In the genomic region with DNA sequence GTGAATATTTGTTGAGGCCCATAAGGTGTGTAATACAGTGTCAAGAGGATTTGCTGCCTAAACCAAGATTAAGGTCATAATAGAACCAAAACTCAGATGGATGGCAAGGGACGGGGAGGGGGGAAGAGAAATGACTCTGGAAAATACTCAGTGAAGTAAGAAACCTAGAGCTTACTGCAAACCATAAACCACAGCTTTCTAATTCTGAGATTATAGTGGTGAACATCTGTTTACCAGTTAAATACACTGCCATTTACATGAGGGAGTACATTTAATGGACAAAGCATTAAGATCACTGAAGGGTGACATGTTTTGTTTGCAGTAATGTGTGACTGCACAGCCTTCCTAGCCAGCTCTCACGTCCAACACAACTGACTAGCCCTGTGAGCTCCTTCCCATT, we compare ENCODE assay signal across 19 cellular contexts. TPM values are rescaled to one million over a fixed set of nuclear protein-coding genes. Genes with fewer than 3 reads are reported as not detected.
A peak's percentile ranks its signal among the peaks of the same experiment; 100 is the strongest.
DNase-seq lines count a peak whose midpoint lies in the region; ATAC-seq, FAIRE-seq and TF ChIP-seq lines count a peak whose summit lies in the region.
"Had no signal": no experiment of that assay in that cellular context is flagged by ENCODE, and none has a peak within 500 bp of the region (broad histone marks: within the 10 kb centered on the region; RNA-seq: fewer than 3 reads in every experiment).

No MANE protein-coding gene starts in this region.

- peaks cover 86% of the 10 kb centered on the region for H3K27me3 ChIP-seq in GM23338 (ENCODE audit: insufficient read depth)
- H3K27me3 ChIP-seq in GM12878 (replicated peaks in 1 of 2; ENCODE audit: control insufficient read depth in 2 of 2, insufficient read depth in 2 of 2, low read length in 1 of 2) = peaks cover 14 to 21% of the 10 kb centered on the region in 2 experiments
- H3K27me3 ChIP-seq in hepatocyte = peaks cover 73% of the 10 kb centered on the region

- POLR2A ChIA-PET in GM12878 (lab: Charles Lee) = no interaction called here

- H4K20me1 ChIP-seq in GM23338 (replicated peaks; ENCODE audit: insufficient read depth) (peaks cover 7% of the 10 kb centered on the region), GM12878 (ENCODE audit: control insufficient read depth, insufficient read depth) (no peaks in the 10 kb centered on the region), hepatocyte (ENCODE audit: insufficient read depth, poor library complexity, severe bottlenecking) (no peaks in the 10 kb centered on the region)

- no peak for ATAC-seq in GM23338
- no peak; the same call in 2 of the 3 replicates for ATAC-seq in GM12878
- ATAC-seq: left colon, PC-3 had no signal

- H3K9me3 Mint-ChIP-seq in GM23338 = no peaks in the 10 kb centered on the region

- BruUV-seq in GM12878 (replicated peaks; lab: Mats Ljungman, UMichigan) = no TSS peak

- no peaks in the 10 kb centered on the region for H3K79me2 ChIP-seq in GM23338 (replicated peaks; ENCODE audit: insufficient read depth)
- H3K79me2 ChIP-seq in GM12878 (ENCODE audit: control insufficient read depth, insufficient read depth, low read length) = no peaks in the 10 kb centered on the region
- H3K79me2 ChIP-seq in hepatocyte = no peaks in the 10 kb centered on the region

- H2AFZ ChIP-seq in GM23338 (no peak overlapping the region), GM12878 (ENCODE audit: control insufficient read depth, low read depth, low read length) (no peak overlapping the region), hepatocyte (no peak overlapping the region)

- H3K4me1 Mint-ChIP-seq in GM23338 = peaks cover 16% of the 10 kb centered on the region

- no peak for TF ChIP-seq RAD21 in GM12878 (IDR thresholded peaks at IDR 0.05; ENCODE audit: insufficient read depth, low read depth, low read length)

- H3K4me2 ChIP-seq in GM23338 = no peak overlapping the region
- no peak overlapping the region for H3K4me2 ChIP-seq in GM12878 (ENCODE audit: control insufficient read depth, insufficient read depth)
- H3K4me2 ChIP-seq in hepatocyte = no peak overlapping the region

- TF ChIP-seq CTCF in GM23338 (conservative IDR thresholded peaks at IDR 0.05; ENCODE audit: low read depth in 2 of 2) = no peak
- no peak for TF ChIP-seq CTCF in GM12878 (IDR thresholded peaks at IDR 0.05 in 2 of 3, conservative IDR thresholded peaks at IDR 0.05 in 1 of 3; ENCODE audit: control insufficient read depth in 2 of 3, extremely low read depth in 1 of 3, insufficient read depth in 1 of 3, low read depth in 3 of 3, low read length in 3 of 3)
- TF ChIP-seq CTCF in hepatocyte (IDR thresholded peaks at IDR 0.05; ENCODE audit: poor library complexity) = no peak
- TF ChIP-seq CTCF in D721Med (IDR thresholded peaks at IDR 0.05; ENCODE audit: insufficient read depth, missing control alignments) = no peak

- H3K27ac ChIP-seq in GM23338 (ENCODE audit: low read depth) (no peak overlapping the region), GM12878 (ENCODE audit: control insufficient read depth, insufficient read depth) (no peak overlapping the region), hepatocyte (no peak overlapping the region)
- H3K27ac ChIP-seq: HL-60, thyroid gland had no signal

- no peaks in the 10 kb centered on the region; the same call in 2 of the 3 replicates for H3K9me3 ChIP-seq in GM12878 (replicated peaks; ENCODE audit: control insufficient read depth, insufficient read depth, low read length)
- no peaks in the 10 kb centered on the region for H3K9me3 ChIP-seq in hepatocyte (ENCODE audit: low read depth)
- H3K9me3 ChIP-seq: thyroid gland had no signal

- no peak overlapping the region for H3K4me3 Mint-ChIP-seq in GM23338

- WGBS in GM12878 (ENCODE audit: insufficient coverage, insufficient replicate concordance, low lambda C conversion rate, missing lambda C conversion rate) = 0% methylated on average over 2 of the region's 2 CpGs
- whole genome bisulfite sequencing in hepatocyte (ENCODE audit: low lambda C conversion rate, missing lambda C conversion rate) = 52% methylated on average over 2 of the region's 2 CpGs

- no peaks in the 10 kb centered on the region for H3K36me3 Mint-ChIP-seq in GM23338 (ENCODE audit: low read depth)

- CTCF ChIA-PET in GM12878 (lab: Yijun Ruan, JAX) = interaction anchor here (0.5 kb wide), 1 partner anchor 459 kb away, joined by 3 read pairs; no protein-coding TSS in a partner anchor

- no peak overlapping the region for H3K9ac ChIP-seq in GM12878 (ENCODE audit: control insufficient read depth, insufficient read depth, low read length)

- TF ChIP-seq EP300 in GM12878 (IDR thresholded peaks at IDR 0.05; ENCODE audit: borderline replicate concordance in 1 of 2, control insufficient read depth in 1 of 2, low read depth in 2 of 2, low read length in 2 of 2) = no peak

- RAD21 ChIA-PET in GM12878 (lab: Charles Lee; ENCODE audit: unreplicated experiment) = no interaction called here

- H3K9me2 ChIP-seq in GM23338 (ENCODE audit: insufficient read depth) = no peaks in the 10 kb centered on the region
- H3K9me2 ChIP-seq in hepatocyte (replicated peaks; ENCODE audit: insufficient read depth) = no peaks in the 10 kb centered on the region

- DNase-seq in NCI-H1694 treated with DMSO at 0.1 percent for 48 hours (lab: John Stamatoyannopoulos, UW) = peak; percentile 37
- DNase-seq in NCI-H1694 (lab: John Stamatoyannopoulos, UW) = no peak
- DNase-seq in GM23338 (ENCODE audit: low spot score) = no peak
- peak; percentile 47 for DNase-seq in NCI-H2029 treated with DMSO at 0.1 percent for 48 hours (lab: John Stamatoyannopoulos, UW)
- DNase-seq in GM12878 (ENCODE audit: low read depth, low spot score) = no peak
- DNase-seq in hepatocyte (ENCODE audit: low spot score) = no peak
- no peak for DNase-seq in Ammon's horn (ENCODE audit: low spot score)
- DNase-seq in D721Med (ENCODE audit: insufficient read length, low spot score) = no peak
- DNase-seq: GDM1; left colon; nucleus accumbens; PC-3; stimulated activated CD4-positive, alpha-beta T cell treated with anti-CD3 and anti-CD28 coated beads, Interleukin-2, amount 100 ng/mL, for 48 hours; stimulated activated CD8-positive, alpha-beta memory T cell treated with anti-CD3 and anti-CD28 coated beads, Interleukin-4, amount 100 ng/mL, for 48 hours; thyroid gland had no signal

- peaks cover 4% of the 10 kb centered on the region; the same call in 1 of the 2 replicates for H3F3A ChIP-seq in GM23338 (replicated peaks; ENCODE audit: low read depth)

- SMC1A ChIA-PET in GM12878 (lab: Charles Lee; ENCODE audit: uncharacterized antibody, unreplicated experiment) = interaction anchor here (0.6 kb wide), 1 partner anchor 32 kb away, joined by 3 read pairs; no protein-coding TSS in a partner anchor

- FAIRE-seq in GM12878 (lab: Jason Lieb, UNC) = peak; percentile 89
- no peak for FAIRE-seq in D721Med (lab: Jason Lieb, UNC)

- H3K36me3 ChIP-seq in GM23338 (ENCODE audit: insufficient read depth) (no peaks in the 10 kb centered on the region), GM12878 (ENCODE audit: control insufficient read depth in 2 of 2, insufficient read depth in 2 of 2, low read length in 1 of 2) (no peaks in the 10 kb centered on the region), hepatocyte (replicated peaks; ENCODE audit: insufficient read depth, low read depth) (no peaks in the 10 kb centered on the region)
- H3K36me3 ChIP-seq: thyroid gland had no signal

- H3K4me1 ChIP-seq in GM23338 (ENCODE audit: insufficient read depth) (peaks cover 22% of the 10 kb centered on the region), GM12878 (ENCODE audit: control insufficient read depth, insufficient read depth, low read length) (no peaks in the 10 kb centered on the region), hepatocyte (ENCODE audit: insufficient read depth) (no peaks in the 10 kb centered on the region)

- in situ Hi-C loops in GM12878 (cut with MboI) = no loop called here

- H3K4me3 ChIP-seq in GM23338 = no peak overlapping the region
- H3K4me3 ChIP-seq in GM12878 = no peak overlapping the region
- H3K4me3 ChIP-seq in hepatocyte = no peak overlapping the region
- H3K4me3 ChIP-seq: thyroid gland had no signal

- no peak for TF ChIP-seq POLR2A in GM12878 (IDR thresholded peaks at IDR 0.05; ENCODE audit: low read depth, low read length)

- H3K27me3 Mint-ChIP-seq in GM23338 (ENCODE audit: insufficient read depth, low read depth, poor library complexity) = peaks cover 52% of the 10 kb centered on the region

- H3K27ac Mint-ChIP-seq in GM23338 = no peak overlapping the region
- H3K27ac Mint-ChIP-seq: CD14-positive monocyte had no signal

- intact Hi-C loops in GM12878 (cut with micrococcal nuclease; ENCODE audit: unreplicated experiment) = no loop called here

RNA-seq across cellular contexts. Expression of gene EVX2, which starts 19.8 kb away (rescaled TPM):
- 0.03 and 0.04 TPM in 2 replicates for total RNA-seq in GM23338 (2014; rRNA removed; shearing (Covaris generic))
- polyA plus RNA-seq in GM23338 (2016; fragmentation: Nextera tagmentation; extraction: Ambion mirVana) (not detected in 2 replicates), GM12878 (2011; rRNA removed) (not detected in 2 replicates), GM12878 (2014; fragmentation: Illumina TruSeq; extraction: Trizol) (not detected in 2 replicates), GM12878 (2014; fragmentation: Nextera tagmentation; extraction: Ambion mirVana) (not detected), GM12878 (2014; rRNA removed) (not detected in 2 replicates), GM12878 (2016; fragmentation: Nextera tagmentation; extraction: Ambion mirVana) (not detected), hepatocyte (1.3 and 1.7 TPM in 2 replicates)
- not detected in 2 replicates for total RNA-seq in GM12878 (2013; cell fraction: nucleolus; rRNA removed)
- total RNA-seq in GM12878 (2014; rRNA removed) (not detected in 2 replicates), GM12878 (2014; rRNA removed; fragmentation: Illumina TruSeq; extraction: Trizol) (not detected in 2 replicates), GM12878 (2021) (not detected in 2 replicates), hepatocyte (3.5 and 3.7 TPM in 2 replicates)
- polyA plus RNA-seq in GM12878 (2011; ENCODE audit: low read depth) = not detected
- polyA plus RNA-seq in GM12878 (2011; cell fraction: cytosol; rRNA removed) = not detected in 2 replicates
- polyA plus RNA-seq in GM12878 (2011; cell fraction: nucleus; rRNA removed) = not detected in 2 replicates
- polyA plus RNA-seq in GM12878 (2012) = not detected in 2 replicates
- polyA minus RNA-seq in GM12878 (2011; rRNA and poly(A)+ RNA removed) = not detected in 2 replicates
- polyA minus RNA-seq in GM12878 (2011; cell fraction: cytosol; rRNA and poly(A)+ RNA removed) = not detected in 2 replicates
- polyA minus RNA-seq in GM12878 (2011; cell fraction: nucleus; rRNA and poly(A)+ RNA removed) = not detected in 2 replicates
- total RNA-seq: A172, left colon, mucosa of gallbladder, PC-3, thyroid gland had no signal
- polyA plus RNA-seq: CD14-positive monocyte had no signal

RNA-seq across cellular contexts. Expression of gene HOXD13, which starts 28.6 kb away (rescaled TPM):
- 0.47 TPM in 1 of 2 replicates, not detected in the other for total RNA-seq in GM23338 (2014; rRNA removed; shearing (Covaris generic))
- polyA plus RNA-seq in GM23338 (2016; fragmentation: Nextera tagmentation; extraction: Ambion mirVana) = not detected in 2 replicates
- not detected in 2 replicates for total RNA-seq in GM12878 (2013; cell fraction: nucleolus; rRNA removed)
- not detected in 2 replicates for total RNA-seq in GM12878 (2014; rRNA removed)
- total RNA-seq in GM12878 (2014; rRNA removed; fragmentation: Illumina TruSeq; extraction: Trizol) = not detected in 2 replicates
- not detected in 2 replicates for total RNA-seq in GM12878 (2021)
- not detected for polyA plus RNA-seq in GM12878 (2011; ENCODE audit: low read depth)
- not detected in 2 replicates for polyA plus RNA-seq in GM12878 (2011; rRNA removed)
- not detected in 2 replicates for polyA plus RNA-seq in GM12878 (2011; cell fraction: cytosol; rRNA removed)
- not detected in 2 replicates for polyA plus RNA-seq in GM12878 (2011; cell fraction: nucleus; rRNA removed)
- polyA plus RNA-seq in GM12878 (2012) = not detected in 2 replicates
- not detected in 2 replicates for polyA plus RNA-seq in GM12878 (2014; fragmentation: Illumina TruSeq; extraction: Trizol)
- not detected for polyA plus RNA-seq in GM12878 (2014; fragmentation: Nextera tagmentation; extraction: Ambion mirVana)
- not detected in 2 replicates for polyA plus RNA-seq in GM12878 (2014; rRNA removed)
- polyA plus RNA-seq in GM12878 (2016; fragmentation: Nextera tagmentation; extraction: Ambion mirVana) = not detected
- polyA minus RNA-seq in GM12878 (2011; rRNA and poly(A)+ RNA removed) = not detected in 2 replicates
- polyA minus RNA-seq in GM12878 (2011; cell fraction: cytosol; rRNA and poly(A)+ RNA removed) = not detected in 2 replicates
- not detected in 2 replicates for polyA minus RNA-seq in GM12878 (2011; cell fraction: nucleus; rRNA and poly(A)+ RNA removed)
- total RNA-seq in hepatocyte = 33.9 and 37.2 TPM in 2 replicates
- polyA plus RNA-seq in hepatocyte = 19.3 and 24.7 TPM in 2 replicates
- total RNA-seq: mucosa of gallbladder, thyroid gland had no signal
- polyA plus RNA-seq: CD14-positive monocyte had no signal

RNA-seq across cellular contexts. Expression of gene HOXD12, which starts 35.6 kb away (rescaled TPM):
- not detected in 2 replicates for total RNA-seq in GM23338 (2014; rRNA removed; shearing (Covaris generic))
- not detected in 2 replicates for polyA plus RNA-seq in GM23338 (2016; fragmentation: Nextera tagmentation; extraction: Ambion mirVana)
- total RNA-seq in GM12878 (2013; cell fraction: nucleolus; rRNA removed) = not detected in 2 replicates
- total RNA-seq in GM12878 (2014; rRNA removed) = not detected in 2 replicates
- not detected in 2 replicates for total RNA-seq in GM12878 (2014; rRNA removed; fragmentation: Illumina TruSeq; extraction: Trizol)
- total RNA-seq in GM12878 (2021) = not detected in 2 replicates
- not detected for polyA plus RNA-seq in GM12878 (2011; ENCODE audit: low read depth)
- polyA plus RNA-seq in GM12878 (2011; rRNA removed) = not detected in 2 replicates
- not detected in 2 replicates for polyA plus RNA-seq in GM12878 (2011; cell fraction: cytosol; rRNA removed)
- not detected in 2 replicates for polyA plus RNA-seq in GM12878 (2011; cell fraction: nucleus; rRNA removed)
- polyA plus RNA-seq in GM12878 (2012) = not detected in 2 replicates
- polyA plus RNA-seq in GM12878 (2014; fragmentation: Illumina TruSeq; extraction: Trizol) = not detected in 2 replicates
- polyA plus RNA-seq in GM12878 (2014; fragmentation: Nextera tagmentation; extraction: Ambion mirVana) = not detected
- not detected in 2 replicates for polyA plus RNA-seq in GM12878 (2014; rRNA removed)
- not detected for polyA plus RNA-seq in GM12878 (2016; fragmentation: Nextera tagmentation; extraction: Ambion mirVana)
- polyA minus RNA-seq in GM12878 (2011; rRNA and poly(A)+ RNA removed) = not detected in 2 replicates
- polyA minus RNA-seq in GM12878 (2011; cell fraction: cytosol; rRNA and poly(A)+ RNA removed) = not detected in 2 replicates
- polyA minus RNA-seq in GM12878 (2011; cell fraction: nucleus; rRNA and poly(A)+ RNA removed) = not detected in 2 replicates
- 17.9 and 29.0 TPM in 2 replicates for total RNA-seq in hepatocyte
- polyA plus RNA-seq in hepatocyte = 3.1 and 3.3 TPM in 2 replicates
- total RNA-seq: A172, left colon, mucosa of gallbladder, PC-3, thyroid gland had no signal
- polyA plus RNA-seq: CD14-positive monocyte had no signal

RNA-seq across cellular contexts. Expression of gene HOXD11, which starts 43.1 kb away (rescaled TPM):
- total RNA-seq in GM23338 (2014; rRNA removed; shearing (Covaris generic)) = not detected in 2 replicates
- polyA plus RNA-seq in GM23338 (2016; fragmentation: Nextera tagmentation; extraction: Ambion mirVana) = not detected in 2 replicates
- not detected in 2 replicates for total RNA-seq in GM12878 (2013; cell fraction: nucleolus; rRNA removed)
- not detected in 2 replicates for total RNA-seq in GM12878 (2014; rRNA removed)
- not detected in 2 replicates for total RNA-seq in GM12878 (2014; rRNA removed; fragmentation: Illumina TruSeq; extraction: Trizol)
- not detected in 2 replicates for total RNA-seq in GM12878 (2021)
- polyA plus RNA-seq in GM12878 (2011; ENCODE audit: low read depth) = not detected
- not detected in 2 replicates for polyA plus RNA-seq in GM12878 (2011; rRNA removed)
- not detected in 2 replicates for polyA plus RNA-seq in GM12878 (2011; cell fraction: cytosol; rRNA removed)
- polyA plus RNA-seq in GM12878 (2011; cell fraction: nucleus; rRNA removed) = not detected in 2 replicates
- polyA plus RNA-seq in GM12878 (2012) = not detected in 2 replicates
- not detected in 2 replicates for polyA plus RNA-seq in GM12878 (2014; fragmentation: Illumina TruSeq; extraction: Trizol)
- polyA plus RNA-seq in GM12878 (2014; fragmentation: Nextera tagmentation; extraction: Ambion mirVana) = not detected
- not detected in 2 replicates for polyA plus RNA-seq in GM12878 (2014; rRNA removed)
- not detected for polyA plus RNA-seq in GM12878 (2016; fragmentation: Nextera tagmentation; extraction: Ambion mirVana)
- not detected in 2 replicates for polyA minus RNA-seq in GM12878 (2011; rRNA and poly(A)+ RNA removed)
- 0.94 TPM in 1 of 2 replicates, not detected in the other for polyA minus RNA-seq in GM12878 (2011; cell fraction: cytosol; rRNA and poly(A)+ RNA removed)
- polyA minus RNA-seq in GM12878 (2011; cell fraction: nucleus; rRNA and poly(A)+ RNA removed) = not detected in 2 replicates
- total RNA-seq in hepatocyte = 5.7 and 6.3 TPM in 2 replicates
- polyA plus RNA-seq in hepatocyte = 9.9 and 11.5 TPM in 2 replicates
- total RNA-seq: mucosa of gallbladder, PC-3, thyroid gland had no signal
- polyA plus RNA-seq: CD14-positive monocyte had no signal

RNA-seq across cellular contexts. Expression of gene HOXD10, which starts 52.6 kb away (rescaled TPM):
- total RNA-seq in GM23338 (2014; rRNA removed; shearing (Covaris generic)) = not detected in 2 replicates
- polyA plus RNA-seq in GM23338 (2016; fragmentation: Nextera tagmentation; extraction: Ambion mirVana) = not detected in 2 replicates
- not detected in 2 replicates for total RNA-seq in GM12878 (2013; cell fraction: nucleolus; rRNA removed)
- total RNA-seq in GM12878 (2014; rRNA removed) = not detected in 2 replicates
- total RNA-seq in GM12878 (2014; rRNA removed; fragmentation: Illumina TruSeq; extraction: Trizol) = not detected in 2 replicates
- total RNA-seq in GM12878 (2021) = not detected in 2 replicates
- polyA plus RNA-seq in GM12878 (2011; ENCODE audit: low read depth) = not detected
- not detected in 2 replicates for polyA plus RNA-seq in GM12878 (2011; rRNA removed)
- not detected in 2 replicates for polyA plus RNA-seq in GM12878 (2011; cell fraction: cytosol; rRNA removed)
- not detected in 2 replicates for polyA plus RNA-seq in GM12878 (2011; cell fraction: nucleus; rRNA removed)
- polyA plus RNA-seq in GM12878 (2012) = not detected in 2 replicates
- polyA plus RNA-seq in GM12878 (2014; fragmentation: Illumina TruSeq; extraction: Trizol) = not detected in 2 replicates
- not detected for polyA plus RNA-seq in GM12878 (2014; fragmentation: Nextera tagmentation; extraction: Ambion mirVana)
- polyA plus RNA-seq in GM12878 (2014; rRNA removed) = not detected in 2 replicates
- not detected for polyA plus RNA-seq in GM12878 (2016; fragmentation: Nextera tagmentation; extraction: Ambion mirVana)
- polyA minus RNA-seq in GM12878 (2011; rRNA and poly(A)+ RNA removed) = not detected in 2 replicates
- not detected in 2 replicates for polyA minus RNA-seq in GM12878 (2011; cell fraction: cytosol; rRNA and poly(A)+ RNA removed)
- not detected in 2 replicates for polyA minus RNA-seq in GM12878 (2011; cell fraction: nucleus; rRNA and poly(A)+ RNA removed)
- total RNA-seq in hepatocyte = 8.5 and 11.7 TPM in 2 replicates
- polyA plus RNA-seq in hepatocyte = 5.1 and 9.9 TPM in 2 replicates
- total RNA-seq: mucosa of gallbladder, PC-3 had no signal
- polyA plus RNA-seq: CD14-positive monocyte had no signal

Comparison
In these comparisons a context has a peak if more than half of its experiments do, and no peak if none do; other contexts are left out.
1. DNase-seq: peak in NCI-H1694 treated with DMSO at 0.1 percent for 48 hours (single experiment) and NCI-H2029 treated with DMSO at 0.1 percent for 48 hours (single experiment); none in NCI-H1694 (single experiment), GM23338 (single experiment), GM12878 (single experiment), hepatocyte (single experiment), Ammon's horn (single experiment) and D721Med (single experiment).
2. RNA of gene HOXD13, which starts 28.6 kb away (total RNA-seq): 33.9 to 37.2 TPM in hepatocyte; 0.47 TPM in GM23338 and not detected in GM12878; every median in the first group is over 10 times any median in the second.
3. RNA of gene HOXD12, which starts 35.6 kb away (total RNA-seq): 17.9 to 29.0 TPM in hepatocyte; not detected in GM23338 and not detected in GM12878; every median in the first group is over 10 times any median in the second.